In genomic region chr1:29309621-29310020, GRCh38 we compare ENCODE assay signal across 21 cellular contexts.
DNase-seq lines count a peak whose midpoint lies in the region; ATAC-seq and TF ChIP-seq lines count a peak whose summit lies in the region.
"Had no signal": no experiment of that assay in that cellular context is flagged by ENCODE, and none has a peak within 500 bp of the region (broad histone marks: within the 10 kb centered on the region; RNA-seq: fewer than 3 reads in every experiment).

No MANE protein-coding gene starts in this region.

- no peak overlapping the region for H3K4me3 ChIP-seq in H7 (ENCODE audit: insufficient read depth, low read depth, low read length)
- H3K4me3 ChIP-seq in osteoblast (ENCODE audit: insufficient read depth, low read length), result no peak overlapping the region
- no peak overlapping the region for H3K4me3 ChIP-seq in thyroid gland (replicated peaks in 1 of 3)
- H3K4me3 ChIP-seq: A549; BLaER1 treated with 17β-estradiol and CSF1 and Interleukin-3, amounts not matched to agents 10 nM and 100 nM; GM12878 had no signal

- TF ChIP-seq CTCF in WTC11 (IDR thresholded peaks at IDR 0.05), result no peak
- no peak for TF ChIP-seq CTCF in osteoblast (IDR thresholded peaks at IDR 0.05; ENCODE audit: extremely low read depth, low read depth, low read length)
- TF ChIP-seq CTCF in thyroid gland (IDR thresholded peaks at IDR 0.05), result no peak

- H3K9me3 ChIP-seq in osteoblast (ENCODE audit: low read depth, low read length) (no peaks in the 10 kb centered on the region), thyroid gland (no peaks in the 10 kb centered on the region)
- H3K9me3 ChIP-seq: A549; BE2C; BLaER1 treated with 17β-estradiol and CSF1 and Interleukin-3, amounts not matched to agents 10 nM and 100 nM had no signal

- CTCF ChIA-PET in WTC11 (lab: Charles Lee), result interaction anchor here (0.7 to 1.6 kb wide), 2 partner anchors 33 to 107 kb away, joined by 3 read pairs; no protein-coding TSS in a partner anchor

- POLR2A ChIA-PET in WTC11 (lab: Charles Lee), result no interaction called here

- no peaks in the 10 kb centered on the region for H3K27me3 ChIP-seq in H7 (ENCODE audit: control insufficient read depth, insufficient read depth, low read length)
- H3K27me3 ChIP-seq in osteoblast (ENCODE audit: insufficient read depth, low read length), result no peaks in the 10 kb centered on the region
- H3K27me3 ChIP-seq in thyroid gland, result no peaks in the 10 kb centered on the region
- H3K27me3 ChIP-seq: BE2C; BLaER1 treated with 17β-estradiol and CSF1 and Interleukin-3, amounts not matched to agents 10 nM and 100 nM had no signal

- intact Hi-C loops in thyroid gland (cut with DNase I), result no loop called here

- H3K4me1 ChIP-seq in osteoblast (ENCODE audit: insufficient read depth, low read length) (no peaks in the 10 kb centered on the region), thyroid gland (no peaks in the 10 kb centered on the region)
- H3K4me1 ChIP-seq: A549, BE2C had no signal

- H3K4me1 Mint-ChIP-seq in WTC11, result peaks cover 9% of the 10 kb centered on the region
- H3K4me1 Mint-ChIP-seq: CD14-positive monocyte; CD8-positive, alpha-beta memory T cell had no signal

- DNase-seq in H7 (peak; percentile 32), WTC11 (ENCODE audit: low spot score) (no peak), osteoblast (ENCODE audit: insufficient read length, low spot score, missing footprints) (peak; percentile 68), thyroid gland (no peak), NCI-H82 (lab: John Stamatoyannopoulos, UW) (no peak), H4 (ENCODE audit: low spot score) (no peak)
- DNase-seq: 8988T; ACHN; AML-193; BE2C; CD4-positive, alpha-beta T cell; CD8-positive, alpha-beta memory T cell; DMS 273 treated with DMSO at 0.1 percent for 48 hours; DMS79; EL; GDM1; HCEC 1CT had no signal

- no peaks in the 10 kb centered on the region for H3K79me2 ChIP-seq in osteoblast (ENCODE audit: insufficient read depth, low read length)

- no peak for ATAC-seq in WTC11
- ATAC-seq: A549, GM12878 had no signal

- H3K27me3 Mint-ChIP-seq in WTC11 (ENCODE audit: low read depth), result no peaks in the 10 kb centered on the region; the same call in 1 of the 2 replicates
- H3K27me3 Mint-ChIP-seq: CD4-positive, alpha-beta T cell had no signal

- no peak overlapping the region for H2AFZ ChIP-seq in osteoblast (ENCODE audit: low read length)

- H3K36me3 Mint-ChIP-seq in WTC11, result no peaks in the 10 kb centered on the region; the same call in 1 of the 2 replicates
- H3K36me3 Mint-ChIP-seq: CD14-positive monocyte; CD8-positive, alpha-beta memory T cell had no signal

- no peaks in the 10 kb centered on the region for H3K9me3 Mint-ChIP-seq in WTC11
- H3K9me3 Mint-ChIP-seq: CD14-positive monocyte; CD4-positive, alpha-beta T cell; CD8-positive, alpha-beta memory T cell had no signal

- H3K27ac ChIP-seq in osteoblast (ENCODE audit: low read depth, low read length), result no peak overlapping the region
- no peak overlapping the region for H3K27ac ChIP-seq in thyroid gland
- H3K27ac ChIP-seq: A549; BLaER1 treated with 17β-estradiol and CSF1 and Interleukin-3, amounts not matched to agents 10 nM and 100 nM had no signal

- H4K20me1 ChIP-seq in osteoblast (ENCODE audit: insufficient read depth, low read length), result no peaks in the 10 kb centered on the region
- H4K20me1 ChIP-seq: BLaER1 treated with 17β-estradiol and CSF1 and Interleukin-3, amounts not matched to agents 10 nM and 100 nM had no signal

- no peak overlapping the region for H3K4me2 ChIP-seq in osteoblast (ENCODE audit: insufficient read depth, low read length)
- H3K4me2 ChIP-seq: A549; BLaER1 treated with 17β-estradiol and CSF1 and Interleukin-3, amounts not matched to agents 10 nM and 100 nM had no signal

- no peak overlapping the region for H3K4me3 Mint-ChIP-seq in WTC11
- H3K4me3 Mint-ChIP-seq: CD14-positive monocyte; CD4-positive, alpha-beta T cell; CD8-positive, alpha-beta memory T cell had no signal

- H3K36me3 ChIP-seq in H7 (replicated peaks; ENCODE audit: control insufficient read depth, insufficient read depth, low read length) (no peaks in the 10 kb centered on the region; the same call in none of the 2 replicates), osteoblast (ENCODE audit: insufficient read depth, low read length) (no peaks in the 10 kb centered on the region), thyroid gland (peaks cover 0 to 11% of the 10 kb centered on the region in 2 donors)
- H3K36me3 ChIP-seq: BE2C; BLaER1 treated with 17β-estradiol and CSF1 and Interleukin-3, amounts not matched to agents 10 nM and 100 nM had no signal

- H3K27ac Mint-ChIP-seq in WTC11, result peak overlapping the region; percentile 33
- H3K27ac Mint-ChIP-seq: CD14-positive monocyte; CD4-positive, alpha-beta T cell; CD8-positive, alpha-beta memory T cell had no signal

- 88 to 94% methylated on average over 5 of the region's 5 CpGs for WGBS in thyroid gland, 2 donors

- TF ChIP-seq POLR2A in thyroid gland (IDR thresholded peaks at IDR 0.05), result no peak

TF ChIP-seq in WTC11, 78 proteins besides CTCF, POLR2A, EP300 and RAD21:
- TF ChIP-seq SOX15 (CRISPR knock-in tag; IDR thresholded peaks at IDR 0.05), result no peak
- no peak for TF ChIP-seq NR3C1 (CRISPR knock-in tag; conservative IDR thresholded peaks at IDR 0.05; ENCODE audit: low read depth)
- TF ChIP-seq FOXP1 (CRISPR knock-in tag; IDR thresholded peaks at IDR 0.05; ENCODE audit: borderline replicate concordance), result no peak
- no peak for TF ChIP-seq PRRX2 (CRISPR knock-in tag; IDR thresholded peaks at IDR 0.05)
- TF ChIP-seq HMGXB4 (CRISPR knock-in tag; IDR thresholded peaks at IDR 0.05), result no peak
- TF ChIP-seq MYBL2 (CRISPR knock-in tag; IDR thresholded peaks at IDR 0.05), result no peak

Comparison
In these comparisons a context has a peak if more than half of its experiments do, and no peak if none do; other contexts are left out.
1. DNase-seq: peak in H7 (single experiment) and osteoblast (single experiment); none in WTC11 (single experiment), thyroid gland (0 of 2), NCI-H82 (single experiment) and H4 (single experiment).